Comparison of ENCODE assay signal across 1 cellular context in genomic region chr19:42635233-42635539, GRCh38.
TF ChIP-seq lines count a peak whose summit lies in the region.

No MANE protein-coding gene starts in this region.

TF ChIP-seq in GM23338, 12 proteins besides CTCF, POLR2A, EP300 and RAD21 (continued from another document):
- TF ChIP-seq REST (IDR thresholded peaks at IDR 0.05; ENCODE audit: unreplicated experiment), result no peak
- no peak for TF ChIP-seq EZH2phosphoT487 (IDR thresholded peaks at IDR 0.05; ENCODE audit: unreplicated experiment)
- no peak for TF ChIP-seq STAT1 (IDR thresholded peaks at IDR 0.05; ENCODE audit: unreplicated experiment)
- no peak for TF ChIP-seq ZNF462 (CRISPR knock-in tag; IDR thresholded peaks at IDR 0.05)
- TF ChIP-seq ETS1 (IDR thresholded peaks at IDR 0.05), result no peak
